Comparison of ENCODE assay signal across 10 cellular contexts in genomic region chr9:38061326-38061947, GRCh38. TPM values are rescaled to one million over a fixed set of nuclear protein-coding genes. Genes with fewer than 3 reads are reported as not detected.
A peak's percentile ranks its signal among the peaks of the same experiment; 100 is the strongest.
DNase-seq lines count a peak whose midpoint lies in the region; ATAC-seq and TF ChIP-seq lines count a peak whose summit lies in the region.
"Had no signal": no experiment of that assay in that cellular context is flagged by ENCODE, and none has a peak within 500 bp of the region (broad histone marks: within the 10 kb centered on the region; RNA-seq: fewer than 3 reads in every experiment).

No MANE protein-coding gene starts in this region.

- no peak overlapping the region for H3K4me3 ChIP-seq in GM06990 (replicated peaks; ENCODE audit: low read depth, low read length)
- no peak overlapping the region for H3K4me3 ChIP-seq in left ventricle myocardium inferior
- no peak overlapping the region for H3K4me3 ChIP-seq in effector memory CD4-positive, alpha-beta T cell (ENCODE audit: insufficient read depth, low read depth, low read length, poor library complexity, severe bottlenecking)

- H3K27ac ChIP-seq in left ventricle myocardium inferior (replicated peaks) = peak overlapping the region; percentile 100
- no peak overlapping the region for H3K27ac ChIP-seq in effector memory CD4-positive, alpha-beta T cell (ENCODE audit: insufficient read depth, low read length, poor library complexity, severe bottlenecking)

- H3K27me3 ChIP-seq in GM06990 (replicated peaks; ENCODE audit: control insufficient read depth, insufficient read depth, low read length) = no peaks in the 10 kb centered on the region
- no peaks in the 10 kb centered on the region for H3K27me3 ChIP-seq in left ventricle myocardium inferior (ENCODE audit: low read depth)
- no peaks in the 10 kb centered on the region for H3K27me3 ChIP-seq in effector memory CD4-positive, alpha-beta T cell (replicated peaks; ENCODE audit: control insufficient read depth, insufficient read depth, low read length, poor library complexity, severe bottlenecking)
- H3K27me3 ChIP-seq: BE2C had no signal

- TF ChIP-seq CTCF in GM06990 (IDR thresholded peaks at IDR 0.05; ENCODE audit: insufficient read depth, low read length, poor library complexity, severe bottlenecking) = no peak
- no peak for TF ChIP-seq CTCF in left ventricle myocardium inferior (IDR thresholded peaks at IDR 0.05; ENCODE audit: borderline replicate concordance)

- intact Hi-C loops in left ventricle myocardium inferior (cut with micrococcal nuclease) = loop anchor here (10.0 kb wide), 1 partner anchor 117 kb away; no protein-coding TSS in a partner anchor

- no peaks in the 10 kb centered on the region for H3K9me3 ChIP-seq in left ventricle myocardium inferior (replicated peaks)
- H3K9me3 ChIP-seq in effector memory CD4-positive, alpha-beta T cell (ENCODE audit: control insufficient read depth, low read length) = no peaks in the 10 kb centered on the region
- H3K9me3 ChIP-seq: BE2C had no signal

- peaks cover 100% of the 10 kb centered on the region for H3K4me1 ChIP-seq in left ventricle myocardium inferior
- H3K4me1 ChIP-seq in effector memory CD4-positive, alpha-beta T cell (ENCODE audit: control insufficient read depth, insufficient read depth, low read length, poor library complexity, severe bottlenecking) = no peaks in the 10 kb centered on the region

- peak; percentile 38 for DNase-seq in GM06990 (ENCODE audit: extremely low read depth, insufficient read length)
- no peak for DNase-seq in left ventricle myocardium inferior
- no peak for DNase-seq in NCI-H226
- no peak for DNase-seq in effector memory CD4-positive, alpha-beta T cell
- no peak for DNase-seq in left lobe of liver (ENCODE audit: low spot score)
- no peak for DNase-seq in GDM1 (lab: John Stamatoyannopoulos, UW)
- DNase-seq: NCI-H748 treated with DMSO at 0.1 percent for 48 hours had no signal

- ATAC-seq in GM19463 (IDR thresholded peaks at IDR 0.05; ENCODE audit: unreplicated experiment) = peak; percentile 73
- peak; percentile 63 for ATAC-seq in HG03108 (IDR thresholded peaks at IDR 0.05; ENCODE audit: unreplicated experiment)
- ATAC-seq in left lobe of liver = no peak

- H3K36me3 ChIP-seq in GM06990 (ENCODE audit: control insufficient read depth, insufficient read depth, low read length) (no peaks in the 10 kb centered on the region), left ventricle myocardium inferior (no peaks in the 10 kb centered on the region)
- H3K36me3 ChIP-seq in effector memory CD4-positive, alpha-beta T cell (ENCODE audit: control insufficient read depth, insufficient read depth, low read length) = no peaks in the 10 kb centered on the region
- H3K36me3 ChIP-seq: BE2C had no signal

RNA-seq across cellular contexts. Expression of gene SHB, which starts 7.6 kb away (rescaled TPM):
- 19.4 TPM for total RNA-seq in left ventricle myocardium inferior
- 14.1 TPM for total RNA-seq in left lobe of liver
